Comparison of ENCODE assay signal across 17 cellular contexts in the genomic region with DNA sequence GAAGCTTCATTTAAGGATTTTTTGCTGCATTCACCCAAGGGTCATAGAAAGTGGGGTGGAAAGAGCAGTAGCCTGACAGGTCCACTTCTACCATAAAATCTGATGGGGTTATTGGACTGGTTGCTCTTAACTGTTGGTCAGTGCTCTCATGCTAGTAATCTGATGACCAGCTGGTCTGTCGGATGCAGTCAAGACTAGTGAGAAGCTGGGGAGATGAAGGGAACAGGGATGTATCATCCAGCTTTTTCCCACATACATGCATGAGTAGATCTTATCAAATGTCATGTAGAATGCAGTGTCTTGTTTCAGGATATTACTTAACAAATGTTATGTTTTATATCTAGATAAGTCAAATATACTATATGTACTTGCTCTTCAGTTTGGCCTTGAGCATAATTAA. TPM values are rescaled to one million over a fixed set of nuclear protein-coding genes. Genes with fewer than 3 reads are reported as not detected.
A peak's percentile ranks its signal among the peaks of the same experiment; 100 is the strongest.
DNase-seq lines count a peak whose midpoint lies in the region; ATAC-seq and TF ChIP-seq lines count a peak whose summit lies in the region.
"Had no signal": no experiment of that assay in that cellular context is flagged by ENCODE, and none has a peak within 500 bp of the region (broad histone marks: within the 10 kb centered on the region; RNA-seq: fewer than 3 reads in every experiment).

No MANE protein-coding gene starts in this region.

- H3K36me3 Mint-ChIP-seq in chondrocyte (ENCODE audit: low read depth), result peaks cover 37% of the 10 kb centered on the region

- peaks cover 27% of the 10 kb centered on the region for H3K36me3 ChIP-seq in left ventricle myocardium inferior
- H3K36me3 ChIP-seq in transverse colon, result peaks cover 0 to 9% (median 0%) of the 10 kb centered on the region in 4 donors
- H3K36me3 ChIP-seq: brain microvascular endothelial cell had no signal

- no peak for TF ChIP-seq CTCF in left ventricle myocardium inferior (IDR thresholded peaks at IDR 0.05; ENCODE audit: borderline replicate concordance)
- no peak for TF ChIP-seq CTCF in chondrocyte (IDR thresholded peaks at IDR 0.05)
- TF ChIP-seq CTCF in transverse colon (IDR thresholded peaks at IDR 0.05), result no peak
- TF ChIP-seq CTCF in RWPE1 (conservative IDR thresholded peaks at IDR 0.05; ENCODE audit: low read depth), result no peak

- intact Hi-C loops in left ventricle myocardium inferior (cut with micrococcal nuclease), result no loop called here
- intact Hi-C loops in right cardiac atrium (cut with DNase I), result loop anchor here in 1 of 4 donors (10.0 kb wide), 1 partner anchor 393 kb away; the partner anchor contains the start of gene DPT
- intact Hi-C loops in transverse colon (cut with DNase I; ENCODE audit: low total_unique reads), result no loop called here

- CTCF ChIA-PET in RWPE1 (lab: Yijun Ruan, JAX), result interaction anchor here (0.7 kb wide), 1 partner anchor 187 kb away, joined by 3 read pairs; no protein-coding TSS in a partner anchor

- in situ Hi-C loops in transverse colon (cut with MboI; ENCODE audit: low pct_ligation_motif_present in 1 of 4, low pct_unique_long_range_greater_than_20kb in 1 of 4, low sequenced_read_pairs in 3 of 4), result loop anchor here in 2 of 4 donors (25.0 kb wide), 3 partner anchors 220 to 655 kb away; no protein-coding TSS in a partner anchor

- no peaks in the 10 kb centered on the region for H3K9me3 Mint-ChIP-seq in chondrocyte (ENCODE audit: low read depth)
- H3K9me3 Mint-ChIP-seq: activated CD4-positive, alpha-beta T cell treated with anti-CD3 and anti-CD28 coated beads, Interleukin-2, amount 10 ng/mL, durations not matched to agents 7 days and 5 days; stimulated activated effector memory CD8-positive, alpha-beta T cell treated with anti-CD3 and anti-CD28 coated beads, Interleukin-12 subunit alpha, Interleukin-12 subunit beta, amount 100 ng/mL, for 72 hours; T-helper 1 cell treated with Interleukin-12 subunit alpha and Interleukin-12 subunit beta and Interleukin-4 antibody, amounts not matched to agents 30 μg/mL and 1 μg/mL, for 36 hours had no signal

- no peak for TF ChIP-seq EP300 in transverse colon (IDR thresholded peaks at IDR 0.05; ENCODE audit: low read depth)

- no peaks in the 10 kb centered on the region for H3K27me3 Mint-ChIP-seq in chondrocyte (ENCODE audit: low read depth)

- ATAC-seq in right cardiac atrium (no peak), HG02884 (IDR thresholded peaks at IDR 0.05; ENCODE audit: unreplicated experiment) (no peak)
- ATAC-seq: left colon; stimulated activated effector memory CD8-positive, alpha-beta T cell treated with anti-CD3 and anti-CD28 coated beads, Interleukin-12 subunit alpha, Interleukin-12 subunit beta, amount 100 ng/mL, for 72 hours had no signal

- TF ChIP-seq POLR2A in transverse colon (IDR thresholded peaks at IDR 0.05), result no peak

- no peak for DNase-seq in left ventricle myocardium inferior
- DNase-seq in right cardiac atrium, result no peak
- DNase-seq in chondrocyte (ENCODE audit: low spot score), result no peak
- DNase-seq in left kidney (ENCODE audit: low read depth, low spot score), result peak; percentile 26
- DNase-seq in transverse colon, result no peak
- no peak for DNase-seq in GF-D8 (lab: John Stamatoyannopoulos, UW)
- no peak for DNase-seq in RWPE1 (ENCODE audit: low spot score)
- DNase-seq: activated CD4-positive, alpha-beta T cell treated with anti-CD3 and anti-CD28 coated beads, Interleukin-2, amount 10 ng/mL, durations not matched to agents 7 days and 5 days; brain microvascular endothelial cell; left colon; NCI-H187 treated with DMSO at 0.1 percent for 48 hours; NCI-H82; testis had no signal

- H3K27ac ChIP-seq in left ventricle myocardium inferior (replicated peaks), result peak overlapping the region; percentile 97
- H3K27ac ChIP-seq in right cardiac atrium (ENCODE audit: low read length), result no peak overlapping the region
- peak overlapping the region; percentile 71 to 98 (median 96) for H3K27ac ChIP-seq in transverse colon
- no peak overlapping the region for H3K27ac ChIP-seq in RWPE1
- H3K27ac ChIP-seq: BLaER1, brain microvascular endothelial cell, testis had no signal

- H3K4me3 Mint-ChIP-seq in chondrocyte (ENCODE audit: unreplicated experiment), result no peak overlapping the region
- H3K4me3 Mint-ChIP-seq: activated CD4-positive, alpha-beta T cell treated with anti-CD3 and anti-CD28 coated beads, Interleukin-2, amount 10 ng/mL, durations not matched to agents 7 days and 5 days; stimulated activated effector memory CD8-positive, alpha-beta T cell treated with anti-CD3 and anti-CD28 coated beads, Interleukin-12 subunit alpha, Interleukin-12 subunit beta, amount 100 ng/mL, for 72 hours; T-helper 1 cell treated with Interleukin-12 subunit alpha and Interleukin-12 subunit beta and Interleukin-4 antibody, amounts not matched to agents 30 μg/mL and 1 μg/mL, for 36 hours had no signal

- peaks cover 76% of the 10 kb centered on the region for H3K4me1 Mint-ChIP-seq in chondrocyte (ENCODE audit: low read depth)

- H3K27me3 ChIP-seq in left ventricle myocardium inferior (ENCODE audit: low read depth), result no peaks in the 10 kb centered on the region
- no peaks in the 10 kb centered on the region for H3K27me3 ChIP-seq in right cardiac atrium (ENCODE audit: control insufficient read depth, insufficient read depth)
- H3K27me3 ChIP-seq in transverse colon, result no peaks in the 10 kb centered on the region
- H3K27me3 ChIP-seq: BLaER1, brain microvascular endothelial cell, testis had no signal

- POLR2A ChIA-PET in RWPE1 (lab: Yijun Ruan, JAX; ENCODE audit: low non-redundant PET), result no interaction called here

- H3K9me3 ChIP-seq in left ventricle myocardium inferior (replicated peaks), result no peaks in the 10 kb centered on the region
- no peaks in the 10 kb centered on the region for H3K9me3 ChIP-seq in right cardiac atrium (ENCODE audit: control insufficient read depth, low read length)
- no peaks in the 10 kb centered on the region for H3K9me3 ChIP-seq in transverse colon
- H3K9me3 ChIP-seq: BLaER1, testis had no signal

- WGBS in right cardiac atrium, result 87% methylated on average over 1 of the region's 1 CpG
- 74% methylated on average over 1 of the region's 1 CpG; no CpG with 5 or more reads in 1 of the 2 donors for WGBS in transverse colon (ENCODE audit: low coverage in 1 of 2), 2 donors

- H3K27ac Mint-ChIP-seq in chondrocyte (ENCODE audit: unreplicated experiment), result peak overlapping the region; percentile 66
- H3K27ac Mint-ChIP-seq: activated CD4-positive, alpha-beta T cell treated with anti-CD3 and anti-CD28 coated beads, Interleukin-2, amount 10 ng/mL, durations not matched to agents 7 days and 5 days; T-helper 1 cell treated with Interleukin-12 subunit alpha and Interleukin-12 subunit beta and Interleukin-4 antibody, amounts not matched to agents 30 μg/mL and 1 μg/mL, for 36 hours had no signal

- H3K4me1 ChIP-seq in left ventricle myocardium inferior (peaks cover 93% of the 10 kb centered on the region), right cardiac atrium (ENCODE audit: control insufficient read depth, insufficient read depth, low read length) (peaks cover 8% of the 10 kb centered on the region), transverse colon (peaks cover 35 to 93% (median 67%) of the 10 kb centered on the region in 4 donors)
- H3K4me1 ChIP-seq: BLaER1 had no signal

- no peak overlapping the region for H3K4me3 ChIP-seq in left ventricle myocardium inferior
- H3K4me3 ChIP-seq in right cardiac atrium (ENCODE audit: low read length), result no peak overlapping the region
- H3K4me3 ChIP-seq in transverse colon, result no peak overlapping the region
- H3K4me3 ChIP-seq: BLaER1, testis had no signal

RNA-seq across cellular contexts. Expression of gene ATP1B1, which starts 11.1 kb away (rescaled TPM):
- total RNA-seq in left ventricle myocardium inferior (385 TPM), right cardiac atrium (100 to 1,000 TPM; 222 to 294 (median 268) TPM), chondrocyte (104 to 225 TPM (median 105 TPM) in 3 replicates), transverse colon (100 to 1,000 TPM in 3 of 4 donors, 10 to 100 TPM in 1; 82.8 to 493 (median 375) TPM)
- polyA plus RNA-seq in right cardiac atrium, result 189 TPM

Comparison
In these comparisons a context has a peak if more than half of its experiments do, and no peak if none do; other contexts are left out.
1. H3K27ac ChIP-seq: peak in left ventricle myocardium inferior (single experiment) and transverse colon (4 of 4); none in right cardiac atrium (single experiment) and RWPE1 (single experiment).